ENCODE assay signal across 6 cellular contexts in the genomic region with DNA sequence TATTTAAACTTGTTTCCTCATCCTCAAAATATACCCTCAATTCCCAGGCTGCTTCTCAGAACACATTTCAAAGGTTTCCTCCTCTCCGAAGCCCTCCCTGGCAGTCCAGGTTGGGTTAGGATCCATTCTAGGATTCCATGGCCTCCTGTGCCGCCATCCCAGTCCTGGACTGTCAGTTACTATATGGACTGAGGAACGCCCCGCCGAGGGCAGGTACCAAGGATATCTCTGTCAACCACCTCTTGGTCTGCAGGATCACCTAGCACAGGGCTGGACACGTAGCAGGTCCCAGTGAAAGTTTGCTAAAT. TPM values are rescaled to one million over a fixed set of nuclear protein-coding genes. Genes with fewer than 3 reads are reported as not detected.
DNase-seq lines count a peak whose midpoint lies in the region; ATAC-seq and TF ChIP-seq lines count a peak whose summit lies in the region.

No MANE protein-coding gene starts in this region.

- H3K9me3 ChIP-seq in spleen: no peaks in the 10 kb centered on the region
- H3K9me3 ChIP-seq in upper lobe of left lung: no peaks in the 10 kb centered on the region
- H3K9me3 ChIP-seq in vagina: no peaks in the 10 kb centered on the region

- intact Hi-C loops in spleen (cut with DNase I; ENCODE audit: low total_unique reads): loop anchor here (10.0 kb wide), 1 partner anchor 129 kb away; a partner anchor contains a TSS
- intact Hi-C loops in vagina (cut with DNase I): no loop called here

- H3K27ac ChIP-seq in spleen (peak overlapping the region in 1 of 8 donors; percentile 3), upper lobe of left lung (peak overlapping the region in 1 of 4 donors; percentile 96), vagina (no peak overlapping the region)

- no peak for ATAC-seq in effector memory CD8-positive, alpha-beta T cell (replicated peaks)
- ATAC-seq in upper lobe of left lung (ENCODE audit: low FRiP score in 2 of 2): no peak

- H3K27me3 ChIP-seq in spleen (replicated peaks in 1 of 7) (no peaks in the 10 kb centered on the region), upper lobe of left lung (no peaks in the 10 kb centered on the region), vagina (no peaks in the 10 kb centered on the region)

- H3K36me3 Mint-ChIP-seq in T-helper 2 cell treated with Interferon-gamma antibody and Interleukin-4, amounts not matched to agents 5 μg/mL and 100 μg/mL, for 36 hours (ENCODE audit: low read depth): peaks cover 5% of the 10 kb centered on the region
- H3K36me3 Mint-ChIP-seq in effector memory CD8-positive, alpha-beta T cell (ENCODE audit: insufficient read depth): peaks cover 36% of the 10 kb centered on the region

- peaks cover 17% of the 10 kb centered on the region for H3K4me1 Mint-ChIP-seq in T-helper 2 cell treated with Interferon-gamma antibody and Interleukin-4, amounts not matched to agents 5 μg/mL and 100 μg/mL, for 36 hours (ENCODE audit: low read depth)
- peaks cover 11 to 25% of the 10 kb centered on the region in 2 donors for H3K4me1 Mint-ChIP-seq in effector memory CD8-positive, alpha-beta T cell (ENCODE audit: low read depth in 2 of 2)

- H3K9me3 Mint-ChIP-seq in T-helper 2 cell treated with Interferon-gamma antibody and Interleukin-4, amounts not matched to agents 5 μg/mL and 100 μg/mL, for 36 hours: no peaks in the 10 kb centered on the region
- H3K9me3 Mint-ChIP-seq in effector memory CD8-positive, alpha-beta T cell: no peaks in the 10 kb centered on the region

- H3K27me3 Mint-ChIP-seq in T-helper 2 cell treated with Interferon-gamma antibody and Interleukin-4, amounts not matched to agents 5 μg/mL and 100 μg/mL, for 36 hours (ENCODE audit: low read depth): no peaks in the 10 kb centered on the region
- no peaks in the 10 kb centered on the region for H3K27me3 Mint-ChIP-seq in effector memory CD8-positive, alpha-beta T cell

- H3K36me3 ChIP-seq in spleen (peaks cover 0 to 56% (median 20%) of the 10 kb centered on the region in 6 donors), upper lobe of left lung (peaks cover 20 to 43% (median 29%) of the 10 kb centered on the region in 4 donors), vagina (peaks cover 0 to 29% of the 10 kb centered on the region in 2 donors)

- no peak for DNase-seq in T-helper 2 cell treated with Interferon-gamma antibody and Interleukin-4, amounts not matched to agents 5 μg/mL and 100 μg/mL, for 36 hours (ENCODE audit: low spot score)
- no peak for DNase-seq in T-helper 2 cell
- no peak for DNase-seq in effector memory CD8-positive, alpha-beta T cell
- DNase-seq in spleen: peak; percentile 79
- no peak for DNase-seq in upper lobe of left lung
- no peak for DNase-seq in vagina (ENCODE audit: extremely low spot score in 2 of 2)

- TF ChIP-seq CTCF in spleen (IDR thresholded peaks at IDR 0.05 in 8 of 11, conservative IDR thresholded peaks at IDR 0.05 in 3 of 11): no peak
- no peak for TF ChIP-seq CTCF in upper lobe of left lung (IDR thresholded peaks at IDR 0.05)
- TF ChIP-seq CTCF in vagina (IDR thresholded peaks at IDR 0.05): no peak

- peaks cover 17 to 35% (median 27%) of the 10 kb centered on the region in 6 donors for H3K4me1 ChIP-seq in spleen
- H3K4me1 ChIP-seq in upper lobe of left lung: peaks cover 16 to 29% (median 22%) of the 10 kb centered on the region in 4 donors
- peaks cover 27% of the 10 kb centered on the region for H3K4me1 ChIP-seq in vagina

- TF ChIP-seq POLR2A in spleen (IDR thresholded peaks at IDR 0.05) (no peak), upper lobe of left lung (IDR thresholded peaks at IDR 0.05) (no peak), vagina (IDR thresholded peaks at IDR 0.05) (no peak)

- TF ChIP-seq EP300 in upper lobe of left lung (IDR thresholded peaks at IDR 0.05): no peak

- no peak overlapping the region for H3K27ac Mint-ChIP-seq in T-helper 2 cell treated with Interferon-gamma antibody and Interleukin-4, amounts not matched to agents 5 μg/mL and 100 μg/mL, for 36 hours
- peak overlapping the region in 1 of 2 donors; percentile 93 for H3K27ac Mint-ChIP-seq in effector memory CD8-positive, alpha-beta T cell

- H3K4me3 ChIP-seq in spleen (no peak overlapping the region), upper lobe of left lung (no peak overlapping the region), vagina (no peak overlapping the region)

- H3K4me3 Mint-ChIP-seq in T-helper 2 cell treated with Interferon-gamma antibody and Interleukin-4, amounts not matched to agents 5 μg/mL and 100 μg/mL, for 36 hours: peak overlapping the region; percentile 54
- H3K4me3 Mint-ChIP-seq in effector memory CD8-positive, alpha-beta T cell: peak overlapping the region; percentile 29 to 51

- WGBS in spleen, 5 donors: 90 to 94% (median 93%) methylated on average over 6 of the region's 6 CpGs
- WGBS in upper lobe of left lung, 2 donors: 84% methylated on average over 6 of the region's 6 CpGs

RNA-seq across cellular contexts. Expression of a gene that starts 1.5 kb away (rescaled TPM):
- total RNA-seq in spleen: 10 to 100 TPM; 21.5 to 51.4 (median 30.9) TPM
- 10 to 100 TPM; 21.8 to 32.6 (median 23.5) TPM for polyA plus RNA-seq in spleen
- 10 to 100 TPM in 5 of 6 donors, 1 to 10 TPM in 1; 8.9 to 44.5 (median 21.9) TPM for total RNA-seq in upper lobe of left lung
- total RNA-seq in vagina: 42.0 TPM

RNA-seq across cellular contexts. Expression of a gene that starts 19.8 kb away (rescaled TPM):
- total RNA-seq in spleen: 10 to 100 TPM in 6 of 7 donors, 1 to 10 TPM in 1; 9.8 to 19.7 (median 13.2) TPM
- polyA plus RNA-seq in spleen: 10 to 100 TPM in 1 of 3 donors, 1 to 10 TPM in 2; 8.5 to 14.9 (median 9.4) TPM
- total RNA-seq in upper lobe of left lung: 10 to 100 TPM in 4 of 6 donors, 1 to 10 TPM in 2; 2.1 to 37.5 (median 18.4) TPM
- 14.2 TPM for total RNA-seq in vagina

RNA-seq across cellular contexts. Expression of a gene that starts 20.0 kb away (rescaled TPM):
- total RNA-seq in spleen: 100 to 1,000 TPM in 6 of 7 donors, 10 to 100 TPM in 1; 92.3 to 243 (median 179) TPM
- 100 to 1,000 TPM in 2 of 3 donors, 10 to 100 TPM in 1; 90.6 to 215 (median 136) TPM for polyA plus RNA-seq in spleen
- total RNA-seq in upper lobe of left lung: 100 to 1,000 TPM in 5 of 6 donors, 10 to 100 TPM in 1; 77.5 to 379 (median 223) TPM
- 357 TPM for total RNA-seq in vagina

RNA-seq across cellular contexts. Expression of a gene that starts 21.2 kb away (rescaled TPM):
- total RNA-seq in spleen: 1 to 10 TPM in 3 of 7 donors, under 1 TPM in 4; 0.32 to 2.3 (median 0.85) TPM
- under 1 TPM; 0.30 to 0.61 (median 0.35) TPM for polyA plus RNA-seq in spleen
- 1 to 10 TPM in 1 of 6 donors, under 1 TPM in 5; 0.33 to 8.4 (median 0.67) TPM for total RNA-seq in upper lobe of left lung
- 1.7 TPM for total RNA-seq in vagina

RNA-seq across cellular contexts. Expression of a gene that starts 32.4 kb away (rescaled TPM):
- total RNA-seq in spleen (1 to 10 TPM; 1.7 to 3.4 (median 3.0) TPM), upper lobe of left lung (100 to 1,000 TPM in 1 of 6 donors, 10 to 100 TPM in 5; 30.1 to 146 (median 51.5) TPM), vagina (3.2 TPM)
- 1 to 10 TPM in 1 of 3 donors, under 1 TPM in 2; 0.50 to 1.8 (median 0.56) TPM for polyA plus RNA-seq in spleen
